In the genomic region with DNA sequence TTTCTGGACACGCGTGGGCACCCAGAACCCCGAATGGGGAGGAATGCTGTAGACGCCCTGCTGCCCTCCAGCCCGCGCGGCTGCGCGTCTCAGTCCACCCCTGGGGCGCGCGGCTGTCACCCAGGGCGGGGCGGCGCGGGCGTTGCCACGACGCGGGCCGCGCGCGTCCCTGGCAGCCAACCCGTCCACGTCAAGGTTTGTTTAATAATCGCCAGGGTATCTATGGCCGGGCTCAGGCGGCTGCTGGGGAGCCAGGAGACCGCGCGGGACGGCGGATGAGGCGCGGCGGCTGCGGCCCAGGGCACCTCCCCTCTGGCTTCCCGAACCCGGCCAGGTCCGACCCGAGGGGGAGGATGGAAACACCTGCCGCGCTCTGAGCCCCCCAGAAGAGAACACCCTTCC, we compare ENCODE assay signal across 8 cellular contexts. TPM values are rescaled to one million over a fixed set of nuclear protein-coding genes. Genes with fewer than 3 reads are reported as not detected.
DNase-seq lines count a peak whose midpoint lies in the region; ATAC-seq and TF ChIP-seq lines count a peak whose summit lies in the region.

A gene with protein sequence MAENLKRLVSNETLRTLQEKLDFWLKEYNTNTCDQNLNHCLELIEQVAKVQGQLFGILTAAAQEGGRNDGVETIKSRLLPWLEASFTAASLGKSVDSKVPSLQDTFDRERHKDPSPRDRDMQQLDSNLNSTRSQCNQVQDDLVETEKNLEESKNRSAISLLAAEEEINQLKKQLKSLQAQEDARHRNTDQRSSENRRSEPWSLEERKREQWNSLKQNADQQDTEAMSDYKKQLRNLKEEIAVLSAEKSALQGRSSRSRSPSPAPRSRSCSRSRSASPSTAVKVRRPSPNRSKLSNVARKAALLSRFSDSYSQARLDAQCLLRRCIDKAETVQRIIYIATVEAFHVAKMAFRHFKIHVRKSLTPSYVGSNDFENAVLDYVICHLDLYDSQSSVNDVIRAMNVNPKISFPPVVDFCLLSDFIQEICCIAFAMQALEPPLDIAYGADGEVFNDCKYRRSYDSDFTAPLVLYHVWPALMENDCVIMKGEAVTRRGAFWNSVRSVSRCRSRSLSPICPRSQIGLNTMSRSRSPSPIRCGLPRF (plus strand): TSS at position 92 of the 402 bp plus-strand sequence. CDS start 401 bp downstream, outside the sequence.

- H3K4me1 Mint-ChIP-seq in activated CD4-positive, alpha-beta memory T cell treated with anti-CD3 and anti-CD28 coated beads, Interleukin-2, amount 10 ng/mL, durations not matched to agents 7 days and 5 days: peaks cover 16% of the 10 kb centered on the region
- H3K4me1 Mint-ChIP-seq in glutamatergic neuron (ENCODE audit: low read depth, unreplicated experiment) (peaks cover 14% of the 10 kb centered on the region), progenitor cell of endocrine pancreas (ENCODE audit: low read depth) (peaks cover 6% of the 10 kb centered on the region)

- H3K4me3 Mint-ChIP-seq in activated CD4-positive, alpha-beta memory T cell treated with anti-CD3 and anti-CD28 coated beads, Interleukin-2, amount 10 ng/mL, durations not matched to agents 7 days and 5 days: peak within 1 kb of the TSS; percentile 59
- H3K4me3 Mint-ChIP-seq in glutamatergic neuron (ENCODE audit: unreplicated experiment) (peak within 1 kb of the TSS; percentile 91), progenitor cell of endocrine pancreas (ENCODE audit: low read depth) (peak within 1 kb of the TSS; percentile 85)

- H3K27me3 Mint-ChIP-seq in activated CD4-positive, alpha-beta memory T cell treated with anti-CD3 and anti-CD28 coated beads, Interleukin-2, amount 10 ng/mL, durations not matched to agents 7 days and 5 days: peaks cover 63% of the 10 kb centered on the region
- H3K27me3 Mint-ChIP-seq in glutamatergic neuron (ENCODE audit: unreplicated experiment): peaks cover 3% of the 10 kb centered on the region
- H3K27me3 Mint-ChIP-seq in progenitor cell of endocrine pancreas: peaks cover 36% of the 10 kb centered on the region

- peak; percentile 48 for DNase-seq in activated CD8-positive, alpha-beta memory T cell treated with anti-CD3 and anti-CD28 coated beads, Interleukin-2, amount 50 U/mL, for 48 hours
- DNase-seq in activated CD8-positive, alpha-beta memory T cell treated with anti-CD3 and anti-CD28 coated beads for 24 hours: no peak
- DNase-seq in activated CD4-positive, alpha-beta memory T cell treated with anti-CD3 and anti-CD28 coated beads, Interleukin-2, amount 10 ng/mL, durations not matched to agents 7 days and 5 days: no peak
- DNase-seq in glutamatergic neuron (peak; percentile 32), progenitor cell of endocrine pancreas (ENCODE audit: low spot score, unreplicated experiment) (peak; percentile 15), activated gamma-delta T cell treated with Interleukin-2 at 50 U/mL for 16 hours (no peak), NCI-H128 (lab: John Stamatoyannopoulos, UW; ENCODE audit: unreplicated experiment) (no peak)

- ATAC-seq in HG02763 (IDR thresholded peaks at IDR 0.05; ENCODE audit: unreplicated experiment): peak; percentile 49

- H3K9me3 Mint-ChIP-seq in activated CD4-positive, alpha-beta memory T cell treated with anti-CD3 and anti-CD28 coated beads, Interleukin-2, amount 10 ng/mL, durations not matched to agents 7 days and 5 days: no peaks in the 10 kb centered on the region
- peaks cover 5% of the 10 kb centered on the region for H3K9me3 Mint-ChIP-seq in glutamatergic neuron (ENCODE audit: unreplicated experiment)
- no peaks in the 10 kb centered on the region for H3K9me3 Mint-ChIP-seq in progenitor cell of endocrine pancreas (ENCODE audit: low read depth)

- no peaks in the 10 kb centered on the region for H3K36me3 Mint-ChIP-seq in activated CD4-positive, alpha-beta memory T cell treated with anti-CD3 and anti-CD28 coated beads, Interleukin-2, amount 10 ng/mL, durations not matched to agents 7 days and 5 days (ENCODE audit: low read depth)
- no peaks in the 10 kb centered on the region for H3K36me3 Mint-ChIP-seq in glutamatergic neuron (ENCODE audit: unreplicated experiment)
- no peaks in the 10 kb centered on the region for H3K36me3 Mint-ChIP-seq in progenitor cell of endocrine pancreas (ENCODE audit: insufficient read depth)

- TF ChIP-seq CTCF in glutamatergic neuron (IDR thresholded peaks at IDR 0.05; ENCODE audit: partially characterized antibody, unreplicated experiment) (no peak), progenitor cell of endocrine pancreas (IDR thresholded peaks at IDR 0.05; ENCODE audit: unreplicated experiment) (no peak)

- H3K27ac Mint-ChIP-seq in activated CD4-positive, alpha-beta memory T cell treated with anti-CD3 and anti-CD28 coated beads, Interleukin-2, amount 10 ng/mL, durations not matched to agents 7 days and 5 days: no peak within 1 kb of the TSS
- peak within 1 kb of the TSS; percentile 76 for H3K27ac Mint-ChIP-seq in glutamatergic neuron (ENCODE audit: unreplicated experiment)
- peak within 1 kb of the TSS; percentile 93 for H3K27ac Mint-ChIP-seq in progenitor cell of endocrine pancreas

- CTCF ChIA-PET in activated CD4-positive, alpha-beta memory T cell treated with anti-CD3 and anti-CD28 coated beads, Interleukin-2, amount 10 ng/mL, durations not matched to agents 7 days and 5 days (lab: Charles Lee): interaction anchor here (1.3 kb wide), 1 partner anchor 13 kb away, joined by 3 read pairs; a partner anchor contains a TSS

- POLR2A ChIA-PET in activated CD4-positive, alpha-beta memory T cell treated with anti-CD3 and anti-CD28 coated beads, Interleukin-2, amount 10 ng/mL, durations not matched to agents 7 days and 5 days (lab: Charles Lee): interaction anchor here (1.1 kb wide), 1 partner anchor 14 kb away, joined by 4 read pairs; a partner anchor contains a TSS

RNA-seq across cellular contexts. Expression of the gene that starts here (rescaled TPM):
- total RNA-seq in activated CD4-positive, alpha-beta memory T cell treated with anti-CD3 and anti-CD28 coated beads, Interleukin-2, amount 10 ng/mL, durations not matched to agents 7 days and 5 days: under 1 TPM; 0.10 to 0.48 TPM
- total RNA-seq in glutamatergic neuron (ENCODE audit: unreplicated experiment): 3.9 TPM
- total RNA-seq in progenitor cell of endocrine pancreas: 7.4 and 8.5 TPM in 2 replicates

Comparison
In these comparisons a context has a peak if more than half of its experiments do, and no peak if none do; other contexts are left out.
1. DNase-seq: peak in activated CD8-positive, alpha-beta memory T cell treated with anti-CD3 and anti-CD28 coated beads, Interleukin-2, amount 50 U/mL, for 48 hours (single experiment), glutamatergic neuron (single experiment) and progenitor cell of endocrine pancreas (single experiment); none in activated CD8-positive, alpha-beta memory T cell treated with anti-CD3 and anti-CD28 coated beads for 24 hours (single experiment), activated CD4-positive, alpha-beta memory T cell treated with anti-CD3 and anti-CD28 coated beads, Interleukin-2, amount 10 ng/mL, durations not matched to agents 7 days and 5 days (single experiment), activated gamma-delta T cell treated with Interleukin-2 at 50 U/mL for 16 hours (single experiment) and NCI-H128 (single experiment).
2. Peak in every context shown above with its lines, with median percentiles within 50 percentile points of each other: H3K4me3 Mint-ChIP-seq.